In the genomic region with DNA sequence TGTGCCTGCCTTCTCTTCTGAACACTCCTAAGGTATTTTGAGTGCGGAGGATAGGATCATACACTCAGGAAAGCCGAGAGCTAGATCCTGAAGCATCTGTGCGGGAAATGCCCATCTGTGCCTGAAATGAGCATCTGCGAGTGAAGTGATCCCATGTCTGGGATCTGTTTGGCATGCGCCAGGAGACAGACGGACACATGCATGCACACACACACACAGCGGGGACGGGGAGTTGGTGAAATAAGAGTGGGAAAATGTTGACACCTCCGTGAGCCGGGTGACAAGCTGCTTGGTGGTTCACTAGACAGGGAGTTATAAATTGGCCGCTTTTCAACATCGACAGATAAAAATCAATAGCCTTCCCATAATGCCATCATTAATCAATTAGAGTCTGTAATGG, we compare ENCODE assay signal across 22 cellular contexts. TPM values are rescaled to one million over a fixed set of nuclear protein-coding genes. Genes with fewer than 3 reads are reported as not detected.
DNase-seq lines count a peak whose midpoint lies in the region; ATAC-seq and TF ChIP-seq lines count a peak whose summit lies in the region.
"Had no signal": no experiment of that assay in that cellular context is flagged by ENCODE, and none has a peak within 500 bp of the region (broad histone marks: within the 10 kb centered on the region; RNA-seq: fewer than 3 reads in every experiment).

No MANE protein-coding gene starts in this region.

- peak overlapping the region; percentile 58; the same call in 1 of the 2 replicates for H3K27ac Mint-ChIP-seq in WTC11
- H3K27ac Mint-ChIP-seq: activated naive CD8-positive, alpha-beta T cell; memory B cell; naive B cell; T-helper 2 cell treated with Interferon-gamma antibody and Interleukin-4, amounts not matched to agents 5 μg/mL and 100 μg/mL, for 36 hours had no signal

- no peak for TF ChIP-seq POLR2A in prostate gland (IDR thresholded peaks at IDR 0.05)
- no peak for TF ChIP-seq POLR2A in stomach (IDR thresholded peaks at IDR 0.05)

- no peak overlapping the region for H3K4me3 Mint-ChIP-seq in WTC11
- H3K4me3 Mint-ChIP-seq: activated naive CD8-positive, alpha-beta T cell; central memory CD8-positive, alpha-beta T cell; memory B cell; naive B cell; T-helper 2 cell treated with Interferon-gamma antibody and Interleukin-4, amounts not matched to agents 5 μg/mL and 100 μg/mL, for 36 hours had no signal

- no peak for TF ChIP-seq CTCF in left ventricle myocardium inferior (IDR thresholded peaks at IDR 0.05; ENCODE audit: borderline replicate concordance)
- no peak for TF ChIP-seq CTCF in WTC11 (IDR thresholded peaks at IDR 0.05)
- no peak for TF ChIP-seq CTCF in prostate gland (IDR thresholded peaks at IDR 0.05)
- no peak for TF ChIP-seq CTCF in stomach (IDR thresholded peaks at IDR 0.05)

- intact Hi-C loops in left ventricle myocardium inferior (cut with micrococcal nuclease) (loop anchor here (10.0 kb wide), 1 partner anchor 49 kb away; no protein-coding TSS in a partner anchor), Right ventricle myocardium superior (cut with DNase I) (no loop called here), prostate gland (cut with DNase I) (no loop called here), stomach (cut with DNase I; ENCODE audit: low total_unique reads) (no loop called here)

- DNase-seq in left ventricle myocardium inferior (peak; percentile 7), Right ventricle myocardium superior (no peak), WTC11 (ENCODE audit: low spot score) (no peak), mesenteric fat pad (ENCODE audit: low spot score) (peak; percentile 51), prostate gland (ENCODE audit: low spot score) (no peak), stomach (no peak), AG08396 (ENCODE audit: low spot score) (no peak), SIG-M5 treated with dmso at 0.1 percent for 504 hours (lab: John Stamatoyannopoulos, UW; ENCODE audit: unreplicated experiment) (no peak)
- DNase-seq: activated CD4-positive, alpha-beta T cell treated with anti-CD3 and anti-CD28 coated beads, Interleukin-2, amount 50 U/mL, for 1 hour; kidney glomerular epithelial cell; naive B cell; NCI-H146; stimulated activated CD4-positive, alpha-beta T cell treated with anti-CD3 and anti-CD28 coated beads, Interleukin-12 subunit alpha, Interleukin-12 subunit beta, amount 100 ng/mL, for 4 hours; stimulated activated naive CD4-positive, alpha-beta T cell treated with Interleukin-2 at 50 U/mL for 16 hours had no signal

- H3K9me3 ChIP-seq in left ventricle myocardium inferior (replicated peaks) (no peaks in the 10 kb centered on the region), prostate gland (no peaks in the 10 kb centered on the region), stomach (no peaks in the 10 kb centered on the region)
- H3K9me3 ChIP-seq: ascending aorta, right atrium auricular region, tibial nerve had no signal

- H3K4me1 ChIP-seq in left ventricle myocardium inferior = peaks cover 55% of the 10 kb centered on the region
- peaks cover 7% of the 10 kb centered on the region for H3K4me1 ChIP-seq in prostate gland (replicated peaks)
- peaks cover 4 to 42% (median 19%) of the 10 kb centered on the region in 4 donors for H3K4me1 ChIP-seq in stomach

- POLR2A ChIA-PET in WTC11 (lab: Charles Lee) = no interaction called here

- ATAC-seq in Right ventricle myocardium superior (ENCODE audit: poor library complexity) (no peak), WTC11 (no peak)

- H3K36me3 Mint-ChIP-seq in WTC11 = 0 out of 2 replicates have a peak, but pooled peaks cover 6% of the 10 kb centered on the region
- H3K36me3 Mint-ChIP-seq: naive B cell had no signal

- H3K4me3 ChIP-seq in left ventricle myocardium inferior = no peak overlapping the region
- no peak overlapping the region for H3K4me3 ChIP-seq in prostate gland
- no peak overlapping the region for H3K4me3 ChIP-seq in stomach
- H3K4me3 ChIP-seq: ascending aorta, right atrium auricular region, tibial nerve had no signal

- CTCF ChIA-PET in WTC11 (lab: Charles Lee) = interaction anchor here (1.1 to 1.9 kb wide), 3 partner anchors 9 to 77 kb away, joined by 3 to 7 read pairs (median 3); no protein-coding TSS in a partner anchor

- peaks cover 6% of the 10 kb centered on the region for H3K9me3 Mint-ChIP-seq in WTC11
- H3K9me3 Mint-ChIP-seq: central memory CD8-positive, alpha-beta T cell; T-helper 2 cell treated with Interferon-gamma antibody and Interleukin-4, amounts not matched to agents 5 μg/mL and 100 μg/mL, for 36 hours had no signal

- H3K36me3 ChIP-seq in left ventricle myocardium inferior = no peaks in the 10 kb centered on the region
- no peaks in the 10 kb centered on the region for H3K36me3 ChIP-seq in prostate gland
- H3K36me3 ChIP-seq in stomach = no peaks in the 10 kb centered on the region
- H3K36me3 ChIP-seq: ascending aorta, right atrium auricular region, tibial nerve had no signal

- H3K27ac ChIP-seq in left ventricle myocardium inferior (replicated peaks) (no peak overlapping the region), prostate gland (no peak overlapping the region), stomach (no peak overlapping the region)
- H3K27ac ChIP-seq: ascending aorta, KMS-11, right atrium auricular region, tibial nerve had no signal

- H3K27me3 Mint-ChIP-seq in WTC11 (ENCODE audit: low read depth) = no peaks in the 10 kb centered on the region
- H3K27me3 Mint-ChIP-seq: activated naive CD8-positive, alpha-beta T cell; central memory CD8-positive, alpha-beta T cell; memory B cell; naive B cell had no signal

- WGBS in prostate gland = 93% methylated on average over 12 of the region's 12 CpGs
- 93 to 97% (median 96%) methylated on average over 12 of the region's 12 CpGs for WGBS in stomach, 5 donors

- H3K27me3 ChIP-seq in left ventricle myocardium inferior (ENCODE audit: low read depth) = no peaks in the 10 kb centered on the region
- H3K27me3 ChIP-seq in prostate gland (replicated peaks; ENCODE audit: insufficient read depth) = no peaks in the 10 kb centered on the region
- no peaks in the 10 kb centered on the region for H3K27me3 ChIP-seq in stomach
- H3K27me3 ChIP-seq: ascending aorta, right atrium auricular region, tibial nerve had no signal

- peaks cover 43% of the 10 kb centered on the region for H3K4me1 Mint-ChIP-seq in WTC11

- no peak for TF ChIP-seq EP300 in stomach (IDR thresholded peaks at IDR 0.05)

TF ChIP-seq in WTC11, 78 proteins besides CTCF, POLR2A, EP300 and RAD21:
- no peak for TF ChIP-seq SMAD4 (CRISPR knock-in tag; IDR thresholded peaks at IDR 0.05)

RNA-seq across cellular contexts. Expression of a gene that starts 13.8 kb away (rescaled TPM):
- total RNA-seq in left ventricle myocardium inferior (12.3 TPM), Right ventricle myocardium superior (14.0 TPM), WTC11 (2021) (11.8 to 15.3 TPM (median 12.4 TPM) in 3 replicates), mesenteric fat pad (7.5 TPM), prostate gland (10 to 100 TPM; 19.7 to 19.9 TPM), stomach (10 to 100 TPM; 11.7 to 41.4 (median 25.4) TPM)
- 1 to 10 TPM; 4.7 to 6.3 (median 6.0) TPM for polyA plus RNA-seq in stomach

Comparison
In these comparisons a context has a peak if more than half of its experiments do, and no peak if none do; other contexts are left out.
1. DNase-seq: peak in left ventricle myocardium inferior (single experiment) and mesenteric fat pad (single experiment); none in Right ventricle myocardium superior (single experiment), WTC11 (single experiment), prostate gland (single experiment), stomach (single experiment), AG08396 (single experiment) and SIG-M5 treated with dmso at 0.1 percent for 504 hours (single experiment).